Comparison of ENCODE assay signal across 11 cellular contexts in genomic region chr1:214404154-214404553, GRCh38.
DNase-seq lines count a peak whose midpoint lies in the region; ATAC-seq and TF ChIP-seq lines count a peak whose summit lies in the region.
"Had no signal": no experiment of that assay in that cellular context is flagged by ENCODE, and none has a peak within 500 bp of the region (broad histone marks: within the 10 kb centered on the region; RNA-seq: fewer than 3 reads in every experiment).

No MANE protein-coding gene starts in this region.

- no peak for DNase-seq in activated CD4-positive, CD25-positive, alpha-beta regulatory T cell (lab: John Stamatoyannopoulos, UW)
- DNase-seq in activated CD4-positive, alpha-beta memory T cell treated with anti-CD3 and anti-CD28 coated beads for 36 hours: no peak
- no peak for DNase-seq in osteocyte (ENCODE audit: extremely low spot score, unreplicated experiment)
- no peak for DNase-seq in dedifferentiated amniotic fluid mesenchymal stem cell (ENCODE audit: extremely low spot score)
- DNase-seq in stimulated activated CD4-positive, alpha-beta T cell treated with anti-CD3 and anti-CD28 coated beads, Interleukin-1b, Interleukin-23, amount 100 ng/mL, for 48 hours: no peak
- no peak for DNase-seq in occipital lobe (lab: John Stamatoyannopoulos, UW)
- DNase-seq: activated CD8-positive, alpha-beta T cell treated with anti-CD3 and anti-CD28 coated beads, Interleukin-2, amount 10 ng/mL, durations not matched to agents 7 days and 5 days; NCI-H146 had no signal

- no peak overlapping the region for H3K4me3 Mint-ChIP-seq in activated CD4-positive, alpha-beta memory T cell treated with anti-CD3 and anti-CD28 coated beads for 36 hours
- H3K4me3 Mint-ChIP-seq in osteocyte (ENCODE audit: unreplicated experiment): no peak overlapping the region
- H3K4me3 Mint-ChIP-seq: activated CD8-positive, alpha-beta T cell treated with anti-CD3 and anti-CD28 coated beads, Interleukin-2, amount 10 ng/mL, durations not matched to agents 7 days and 5 days; neural crest cell had no signal

- no peak for TF ChIP-seq CTCF in osteocyte (IDR thresholded peaks at IDR 0.05)

- intact Hi-C loops in activated CD4-positive, alpha-beta memory T cell treated with anti-CD3 and anti-CD28 coated beads for 36 hours (cut with micrococcal nuclease): loop anchor here (1.0 to 5.0 kb wide), 3 partner anchors 24 to 198 kb away; partner anchors contain the start of gene CENPF

- H3K27ac Mint-ChIP-seq in activated CD4-positive, alpha-beta memory T cell treated with anti-CD3 and anti-CD28 coated beads for 36 hours: peak overlapping the region; percentile 29
- peak overlapping the region; percentile 71 for H3K27ac Mint-ChIP-seq in osteocyte (ENCODE audit: unreplicated experiment)
- H3K27ac Mint-ChIP-seq: activated CD8-positive, alpha-beta T cell treated with anti-CD3 and anti-CD28 coated beads, Interleukin-2, amount 10 ng/mL, durations not matched to agents 7 days and 5 days had no signal

- peaks cover 20% of the 10 kb centered on the region for H3K4me1 Mint-ChIP-seq in activated CD4-positive, alpha-beta memory T cell treated with anti-CD3 and anti-CD28 coated beads for 36 hours (ENCODE audit: low read depth)
- peaks cover 36% of the 10 kb centered on the region for H3K4me1 Mint-ChIP-seq in osteocyte (ENCODE audit: unreplicated experiment)

- POLR2A ChIA-PET in activated CD4-positive, alpha-beta memory T cell treated with anti-CD3 and anti-CD28 coated beads for 36 hours (lab: Charles Lee): interaction anchor here (1.1 kb wide), 2 partner anchors 24 to 36 kb away, joined by 3 to 4 read pairs; no protein-coding TSS in a partner anchor

- no peaks in the 10 kb centered on the region for H3K9me3 Mint-ChIP-seq in activated CD4-positive, alpha-beta memory T cell treated with anti-CD3 and anti-CD28 coated beads for 36 hours
- no peaks in the 10 kb centered on the region for H3K9me3 Mint-ChIP-seq in osteocyte (ENCODE audit: unreplicated experiment)
- H3K9me3 Mint-ChIP-seq: neural crest cell had no signal

- no peaks in the 10 kb centered on the region for H3K27me3 Mint-ChIP-seq in activated CD4-positive, alpha-beta memory T cell treated with anti-CD3 and anti-CD28 coated beads for 36 hours
- H3K27me3 Mint-ChIP-seq in osteocyte (ENCODE audit: unreplicated experiment): no peaks in the 10 kb centered on the region

- CTCF ChIA-PET in activated CD4-positive, alpha-beta memory T cell treated with anti-CD3 and anti-CD28 coated beads for 36 hours (lab: Charles Lee): interaction anchor here (1.0 to 1.7 kb wide), 2 partner anchors 24 to 72 kb away, joined by 3 to 7 read pairs; no protein-coding TSS in a partner anchor

- no peaks in the 10 kb centered on the region for H3K36me3 Mint-ChIP-seq in activated CD4-positive, alpha-beta memory T cell treated with anti-CD3 and anti-CD28 coated beads for 36 hours
- H3K36me3 Mint-ChIP-seq in osteocyte (ENCODE audit: unreplicated experiment): peaks cover 26% of the 10 kb centered on the region

- ATAC-seq in activated CD4-positive, CD25-positive, alpha-beta regulatory T cell treated with anti-CD3 and anti-CD28 coated beads, Interleukin-2, amount 50 U/mL, for 24 hours: peak; percentile 33 to 35
- peak; percentile 64 for ATAC-seq in HG03439 (IDR thresholded peaks at IDR 0.05; ENCODE audit: unreplicated experiment)
- ATAC-seq: activated CD8-positive, alpha-beta T cell treated with anti-CD3 and anti-CD28 coated beads, Interleukin-2, amount 10 ng/mL, durations not matched to agents 7 days and 5 days had no signal
